In the genomic region with DNA sequence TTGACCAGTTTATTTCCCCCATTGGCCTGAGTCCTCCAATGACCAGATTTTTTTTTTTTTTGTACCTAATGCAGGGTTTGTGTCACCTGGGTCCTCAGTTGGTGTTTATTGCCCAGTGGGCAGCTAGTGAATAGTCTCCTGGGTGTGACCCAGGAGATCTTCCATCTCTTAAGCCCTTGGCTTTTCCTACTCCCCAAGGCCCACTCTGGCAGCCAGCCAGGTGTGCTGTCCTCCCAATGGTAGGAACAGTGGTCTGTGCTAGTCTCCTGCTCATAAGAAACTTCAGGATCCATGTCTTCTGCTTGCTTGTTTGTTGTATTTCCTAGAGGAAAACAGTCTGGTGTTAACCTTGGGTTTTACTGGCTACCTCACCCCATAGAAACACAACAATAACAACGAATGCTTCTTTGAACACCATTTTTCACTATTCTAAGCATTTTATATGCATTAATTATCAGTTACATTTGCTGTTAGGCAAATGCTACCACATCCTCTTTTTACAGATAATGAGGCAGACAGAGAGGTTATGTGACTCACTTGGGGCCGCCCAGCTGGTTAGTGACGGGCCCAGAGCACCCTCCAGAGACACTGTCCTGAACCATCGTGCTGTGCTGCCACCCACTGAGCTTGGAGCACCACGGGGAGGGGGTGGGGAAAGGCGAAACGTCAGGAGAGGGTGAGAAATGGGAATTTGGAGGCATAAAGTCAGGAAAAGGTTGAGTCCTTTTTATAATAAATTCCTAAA, we compare ENCODE assay signal across 8 cellular contexts.
DNase-seq lines count a peak whose midpoint lies in the region; ATAC-seq and TF ChIP-seq lines count a peak whose summit lies in the region.

No MANE protein-coding gene starts in this region.

- H4K20me1 ChIP-seq in MM.1S (ENCODE audit: insufficient read depth, low read length), result no peaks in the 10 kb centered on the region

- no peak for ATAC-seq in HG03520 (IDR thresholded peaks at IDR 0.05; ENCODE audit: unreplicated experiment)

- H3K27ac ChIP-seq in A673 (ENCODE audit: low read depth, low read length, poor library complexity, severe bottlenecking) (no peak overlapping the region), MM.1S (ENCODE audit: low read length) (no peak overlapping the region)

- DNase-seq in A673 (ENCODE audit: low spot score), result peak; percentile 21
- peak; percentile 69 for DNase-seq in HT1080 (ENCODE audit: low read depth)
- peak; percentile 61 to 74 for DNase-seq in activated CD4-positive, alpha-beta T cell treated with anti-CD3 and anti-CD28 coated beads, Interleukin-2, amount 50 U/mL, for 48 hours
- peak; percentile 24 to 26 for DNase-seq in foreskin fibroblast
- no peak for DNase-seq in MM.1S
- no peak for DNase-seq in NCI-H1436 treated with DMSO at 0.1 percent for 48 hours (lab: John Stamatoyannopoulos, UW)
- DNase-seq in HAP-1 (ENCODE audit: low spot score in 2 of 2), result no peak

- H3K79me2 ChIP-seq in MM.1S (ENCODE audit: low read length), result no peaks in the 10 kb centered on the region

- H3F3A ChIP-seq in MM.1S (ENCODE audit: insufficient read depth, low read length), result no peaks in the 10 kb centered on the region

- H3K4me1 ChIP-seq in A673 (ENCODE audit: insufficient read depth, low read length, poor library complexity, severe bottlenecking), result no peaks in the 10 kb centered on the region
- H3K4me1 ChIP-seq in MM.1S (ENCODE audit: low read length), result peaks cover 20% of the 10 kb centered on the region
- H3K4me1 ChIP-seq in HAP-1, result peaks cover 4% of the 10 kb centered on the region

- H3K9ac ChIP-seq in MM.1S (ENCODE audit: low read length), result no peak overlapping the region

- no peak for TF ChIP-seq CTCF in A673 (conservative IDR thresholded peaks at IDR 0.05; ENCODE audit: low read depth, low read length)
- TF ChIP-seq CTCF in foreskin fibroblast (IDR thresholded peaks at IDR 0.05; ENCODE audit: low read depth, low read length), result no peak
- no peak for TF ChIP-seq CTCF in MM.1S (IDR thresholded peaks at IDR 0.05; ENCODE audit: low read length)

- BruUV-seq in A673 (replicated peaks; lab: Mats Ljungman, UMichigan), result no TSS peak

- in situ Hi-C loops in HAP-1 (cut with MboI; ENCODE audit: low sequenced_read_pairs), result no loop called here

- H3K27me3 ChIP-seq in A673 (replicated peaks; ENCODE audit: insufficient read depth, low read depth, low read length, poor library complexity) (no peaks in the 10 kb centered on the region), MM.1S (replicated peaks; ENCODE audit: insufficient read depth, low read length) (no peaks in the 10 kb centered on the region), HAP-1 (ENCODE audit: low read depth) (no peaks in the 10 kb centered on the region)

- no peak overlapping the region for H3K4me2 ChIP-seq in MM.1S (ENCODE audit: low read depth, low read length)

- H3K9me3 ChIP-seq in A673 (ENCODE audit: low read depth, low read length, poor library complexity, severe bottlenecking) (no peaks in the 10 kb centered on the region), MM.1S (replicated peaks; ENCODE audit: insufficient read depth, low read length) (no peaks in the 10 kb centered on the region), HAP-1 (no peaks in the 10 kb centered on the region)

- intact Hi-C loops in A673 (cut with micrococcal nuclease; ENCODE audit: unreplicated experiment), result no loop called here

- H3K4me3 ChIP-seq in A673 (ENCODE audit: low read depth, low read length, poor library complexity, severe bottlenecking) (no peak overlapping the region), foreskin fibroblast (ENCODE audit: low read depth in 1 of 2, low read length in 2 of 2) (no peak overlapping the region), MM.1S (ENCODE audit: low read length) (no peak overlapping the region), HAP-1 (no peak overlapping the region)

- H3K36me3 ChIP-seq in A673 (ENCODE audit: insufficient read depth, low read length, poor library complexity, severe bottlenecking) (no peaks in the 10 kb centered on the region), MM.1S (replicated peaks; ENCODE audit: insufficient read depth, low read length) (no peaks in the 10 kb centered on the region), HAP-1 (replicated peaks) (no peaks in the 10 kb centered on the region)

- H3K9me2 ChIP-seq in MM.1S (replicated peaks; ENCODE audit: insufficient read depth, low read length), result no peaks in the 10 kb centered on the region

- POLR2A ChIA-PET in A673 (lab: Charles Lee; ENCODE audit: low non-redundant PET), result no interaction called here

- CTCF ChIA-PET in A673 (lab: Charles Lee), result interaction anchor here (1.0 kb wide), 1 partner anchor 362 kb away, joined by 3 read pairs; no protein-coding TSS in a partner anchor

- H2AFZ ChIP-seq in MM.1S (ENCODE audit: low read length), result no peak overlapping the region

Comparison
In these comparisons a context has a peak if more than half of its experiments do, and no peak if none do; other contexts are left out.
1. DNase-seq: peak in A673 (single experiment), HT1080 (single experiment), activated CD4-positive, alpha-beta T cell treated with anti-CD3 and anti-CD28 coated beads, Interleukin-2, amount 50 U/mL, for 48 hours (2 of 2) and foreskin fibroblast (2 of 2); none in MM.1S (single experiment), NCI-H1436 treated with DMSO at 0.1 percent for 48 hours (single experiment) and HAP-1 (0 of 2).